ENCODE assay signal across 9 cellular contexts in the genomic region with DNA sequence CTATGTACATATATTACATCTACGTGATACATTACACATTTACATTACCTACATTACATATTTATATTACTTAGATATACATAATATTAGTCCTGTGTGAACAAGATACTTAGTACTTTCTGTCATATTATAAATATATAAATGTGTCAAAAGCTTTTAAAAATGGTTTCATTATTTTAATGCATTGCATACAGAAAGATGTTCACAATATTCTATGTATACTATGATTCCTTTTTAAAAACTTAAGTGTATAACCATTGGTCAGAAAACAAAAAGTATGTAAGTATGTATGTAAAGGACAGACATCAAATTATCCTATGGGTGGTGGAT. TPM values are rescaled to one million over a fixed set of nuclear protein-coding genes. Genes with fewer than 3 reads are reported as not detected.
DNase-seq lines count a peak whose midpoint lies in the region; ATAC-seq and TF ChIP-seq lines count a peak whose summit lies in the region.
"Had no signal": no experiment of that assay in that cellular context is flagged by ENCODE, and none has a peak within 500 bp of the region (broad histone marks: within the 10 kb centered on the region; RNA-seq: fewer than 3 reads in every experiment).

No MANE protein-coding gene starts in this region.

- H3K4me2 ChIP-seq in GM23338: no peak overlapping the region
- peak overlapping the region; percentile 82 for H3K4me2 ChIP-seq in skeletal muscle satellite cell (ENCODE audit: low read length)

- H2AFZ ChIP-seq in GM23338: no peak overlapping the region

- H3K36me3 Mint-ChIP-seq in GM23338 (ENCODE audit: low read depth): peaks cover 6% of the 10 kb centered on the region; the same call in 1 of the 3 replicates

- no peaks in the 10 kb centered on the region for H3K9me3 Mint-ChIP-seq in GM23338

- H3K4me3 ChIP-seq in GM23338 (peak overlapping the region; percentile 76), fibroblast of villous mesenchyme (ENCODE audit: low read depth, low read length) (peak overlapping the region; percentile 99), skeletal muscle satellite cell (ENCODE audit: low read length) (peak overlapping the region; percentile 79)

- ATAC-seq in GM23338: no peak
- ATAC-seq in GM19351 (IDR thresholded peaks at IDR 0.05; ENCODE audit: unreplicated experiment): no peak

- H3K27ac Mint-ChIP-seq in GM23338: no peak overlapping the region

- DNase-seq in GM23338 (ENCODE audit: low spot score) (no peak), fibroblast of villous mesenchyme (ENCODE audit: low read depth) (no peak), DMS53 (lab: John Stamatoyannopoulos, UW) (no peak), NCI-H526 (lab: John Stamatoyannopoulos, UW) (no peak)
- DNase-seq in activated CD8-positive, alpha-beta memory T cell treated with anti-CD3 and anti-CD28 coated beads, Interleukin-2, amount 50 U/mL, for 4 hours: no peak

- H3K9ac ChIP-seq in skeletal muscle satellite cell (ENCODE audit: low read depth, low read length): peak overlapping the region; percentile 91

- peak overlapping the region; percentile 96 for H3K4me3 Mint-ChIP-seq in GM23338

- no peaks in the 10 kb centered on the region for H3F3A ChIP-seq in GM23338 (replicated peaks; ENCODE audit: low read depth)

- H3K36me3 ChIP-seq in GM23338 (ENCODE audit: insufficient read depth): no peaks in the 10 kb centered on the region; the same call in 1 of the 2 replicates
- peaks cover 8% of the 10 kb centered on the region for H3K36me3 ChIP-seq in skeletal muscle satellite cell (ENCODE audit: insufficient read depth, low read length)

- H3K9me3 ChIP-seq in skeletal muscle satellite cell (replicated peaks; ENCODE audit: low read length): no peaks in the 10 kb centered on the region

- H3K4me1 ChIP-seq in GM23338 (ENCODE audit: insufficient read depth) (no peaks in the 10 kb centered on the region), skeletal muscle satellite cell (ENCODE audit: control insufficient read depth, insufficient read depth, low read length) (peaks cover 13% of the 10 kb centered on the region)

- no peaks in the 10 kb centered on the region for H4K20me1 ChIP-seq in GM23338 (replicated peaks; ENCODE audit: insufficient read depth)

- H3K27ac ChIP-seq in GM23338 (ENCODE audit: low read depth) (no peak overlapping the region), VCaP (peak overlapping the region; percentile 82)

- no peaks in the 10 kb centered on the region for H3K9me2 ChIP-seq in GM23338 (ENCODE audit: insufficient read depth)

- peaks cover 19% of the 10 kb centered on the region for H3K79me2 ChIP-seq in GM23338 (replicated peaks; ENCODE audit: insufficient read depth)

- H3K4me1 Mint-ChIP-seq in GM23338: peaks cover 2% of the 10 kb centered on the region; the same call in 1 of the 3 replicates

- peaks cover 3% of the 10 kb centered on the region for H3K27me3 Mint-ChIP-seq in GM23338 (ENCODE audit: insufficient read depth, low read depth, poor library complexity)

- H3K27me3 ChIP-seq in GM23338 (ENCODE audit: insufficient read depth) (no peaks in the 10 kb centered on the region), skeletal muscle satellite cell (ENCODE audit: control insufficient read depth, insufficient read depth, low read length) (peaks cover 12% of the 10 kb centered on the region)

- TF ChIP-seq CTCF in GM23338 (conservative IDR thresholded peaks at IDR 0.05; ENCODE audit: low read depth in 2 of 2) (no peak), VCaP (conservative IDR thresholded peaks at IDR 0.05) (no peak; the same call in none of the 2 replicates), fibroblast of villous mesenchyme (IDR thresholded peaks at IDR 0.05; ENCODE audit: insufficient read depth, low read depth, low read length) (no peak)

TF ChIP-seq in GM23338, 12 proteins besides CTCF, POLR2A, EP300 and RAD21 (continues in another document):
- no peak for TF ChIP-seq EZH2 (IDR thresholded peaks at IDR 0.05; ENCODE audit: low read depth, unreplicated experiment)
- TF ChIP-seq, protein P1, sequence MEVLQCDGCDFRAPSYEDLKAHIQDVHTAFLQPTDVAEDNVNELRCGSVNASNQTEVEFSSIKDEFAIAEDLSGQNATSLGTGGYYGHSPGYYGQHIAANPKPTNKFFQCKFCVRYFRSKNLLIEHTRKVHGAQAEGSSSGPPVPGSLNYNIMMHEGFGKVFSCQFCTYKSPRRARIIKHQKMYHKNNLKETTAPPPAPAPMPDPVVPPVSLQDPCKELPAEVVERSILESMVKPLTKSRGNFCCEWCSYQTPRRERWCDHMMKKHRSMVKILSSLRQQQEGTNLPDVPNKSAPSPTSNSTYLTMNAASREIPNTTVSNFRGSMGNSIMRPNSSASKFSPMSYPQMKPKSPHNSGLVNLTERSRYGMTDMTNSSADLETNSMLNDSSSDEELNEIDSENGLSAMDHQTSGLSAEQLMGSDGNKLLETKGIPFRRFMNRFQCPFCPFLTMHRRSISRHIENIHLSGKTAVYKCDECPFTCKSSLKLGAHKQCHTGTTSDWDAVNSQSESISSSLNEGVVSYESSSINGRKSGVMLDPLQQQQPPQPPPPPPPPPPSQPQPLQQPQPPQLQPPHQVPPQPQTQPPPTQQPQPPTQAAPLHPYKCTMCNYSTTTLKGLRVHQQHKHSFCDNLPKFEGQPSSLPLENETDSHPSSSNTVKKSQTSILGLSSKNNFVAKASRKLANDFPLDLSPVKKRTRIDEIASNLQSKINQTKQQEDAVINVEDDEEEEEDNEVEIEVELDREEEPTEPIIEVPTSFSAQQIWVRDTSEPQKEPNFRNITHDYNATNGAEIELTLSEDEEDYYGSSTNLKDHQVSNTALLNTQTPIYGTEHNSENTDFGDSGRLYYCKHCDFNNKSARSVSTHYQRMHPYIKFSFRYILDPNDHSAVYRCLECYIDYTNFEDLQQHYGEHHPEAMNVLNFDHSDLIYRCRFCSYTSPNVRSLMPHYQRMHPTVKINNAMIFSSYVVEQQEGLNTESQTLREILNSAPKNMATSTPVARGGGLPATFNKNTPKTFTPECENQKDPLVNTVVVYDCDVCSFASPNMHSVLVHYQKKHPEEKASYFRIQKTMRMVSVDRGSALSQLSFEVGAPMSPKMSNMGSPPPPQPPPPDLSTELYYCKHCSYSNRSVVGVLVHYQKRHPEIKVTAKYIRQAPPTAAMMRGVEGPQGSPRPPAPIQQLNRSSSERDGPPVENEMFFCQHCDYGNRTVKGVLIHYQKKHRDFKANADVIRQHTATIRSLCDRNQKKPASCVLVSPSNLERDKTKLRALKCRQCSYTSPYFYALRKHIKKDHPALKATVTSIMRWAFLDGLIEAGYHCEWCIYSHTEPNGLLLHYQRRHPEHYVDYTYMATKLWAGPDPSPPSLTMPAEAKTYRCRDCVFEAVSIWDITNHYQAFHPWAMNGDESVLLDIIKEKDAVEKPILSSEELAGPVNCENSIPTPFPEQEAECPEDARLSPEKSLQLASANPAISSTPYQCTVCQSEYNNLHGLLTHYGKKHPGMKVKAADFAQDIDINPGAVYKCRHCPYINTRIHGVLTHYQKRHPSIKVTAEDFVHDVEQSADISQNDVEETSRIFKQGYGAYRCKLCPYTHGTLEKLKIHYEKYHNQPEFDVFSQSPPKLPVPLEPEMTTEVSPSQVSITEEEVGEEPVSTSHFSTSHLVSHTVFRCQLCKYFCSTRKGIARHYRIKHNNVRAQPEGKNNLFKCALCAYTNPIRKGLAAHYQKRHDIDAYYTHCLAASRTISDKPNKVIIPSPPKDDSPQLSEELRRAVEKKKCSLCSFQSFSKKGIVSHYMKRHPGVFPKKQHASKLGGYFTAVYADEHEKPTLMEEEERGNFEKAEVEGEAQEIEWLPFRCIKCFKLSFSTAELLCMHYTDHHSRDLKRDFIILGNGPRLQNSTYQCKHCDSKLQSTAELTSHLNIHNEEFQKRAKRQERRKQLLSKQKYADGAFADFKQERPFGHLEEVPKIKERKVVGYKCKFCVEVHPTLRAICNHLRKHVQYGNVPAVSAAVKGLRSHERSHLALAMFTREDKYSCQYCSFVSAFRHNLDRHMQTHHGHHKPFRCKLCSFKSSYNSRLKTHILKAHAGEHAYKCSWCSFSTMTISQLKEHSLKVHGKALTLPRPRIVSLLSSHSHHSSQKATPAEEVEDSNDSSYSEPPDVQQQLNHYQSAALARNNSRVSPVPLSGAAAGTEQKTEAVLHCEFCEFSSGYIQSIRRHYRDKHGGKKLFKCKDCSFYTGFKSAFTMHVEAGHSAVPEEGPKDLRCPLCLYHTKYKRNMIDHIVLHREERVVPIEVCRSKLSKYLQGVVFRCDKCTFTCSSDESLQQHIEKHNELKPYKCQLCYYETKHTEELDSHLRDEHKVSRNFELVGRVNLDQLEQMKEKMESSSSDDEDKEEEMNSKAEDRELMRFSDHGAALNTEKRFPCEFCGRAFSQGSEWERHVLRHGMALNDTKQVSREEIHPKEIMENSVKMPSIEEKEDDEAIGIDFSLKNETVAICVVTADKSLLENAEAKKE (CRISPR knock-in tag; IDR thresholded peaks at IDR 0.05): no peak
- TF ChIP-seq CREB1 (CRISPR knock-in tag; IDR thresholded peaks at IDR 0.05; ENCODE audit: low read depth): no peak
- TF ChIP-seq ZNF331 (CRISPR knock-in tag; IDR thresholded peaks at IDR 0.05; ENCODE audit: low read depth): no peak
- TF ChIP-seq, protein P2, sequence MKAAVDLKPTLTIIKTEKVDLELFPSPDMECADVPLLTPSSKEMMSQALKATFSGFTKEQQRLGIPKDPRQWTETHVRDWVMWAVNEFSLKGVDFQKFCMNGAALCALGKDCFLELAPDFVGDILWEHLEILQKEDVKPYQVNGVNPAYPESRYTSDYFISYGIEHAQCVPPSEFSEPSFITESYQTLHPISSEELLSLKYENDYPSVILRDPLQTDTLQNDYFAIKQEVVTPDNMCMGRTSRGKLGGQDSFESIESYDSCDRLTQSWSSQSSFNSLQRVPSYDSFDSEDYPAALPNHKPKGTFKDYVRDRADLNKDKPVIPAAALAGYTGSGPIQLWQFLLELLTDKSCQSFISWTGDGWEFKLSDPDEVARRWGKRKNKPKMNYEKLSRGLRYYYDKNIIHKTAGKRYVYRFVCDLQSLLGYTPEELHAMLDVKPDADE (IDR thresholded peaks at IDR 0.05): no peak
- no peak for TF ChIP-seq POLR2AphosphoS5 (IDR thresholded peaks at IDR 0.05; ENCODE audit: low read depth)
- no peak for TF ChIP-seq EZH2phosphoT487 (IDR thresholded peaks at IDR 0.05; ENCODE audit: unreplicated experiment)

RNA-seq across cellular contexts. Expression of a gene that starts 0.6 kb away (rescaled TPM):
- 24.5 and 30.5 TPM in 2 replicates for total RNA-seq in GM23338 (2014; rRNA removed; shearing (Covaris generic))
- polyA plus RNA-seq in GM23338 (2016; fragmentation: Nextera tagmentation; extraction: Ambion mirVana): 8.9 and 12.3 TPM in 2 replicates
- 18.0 and 23.7 TPM in 2 replicates for total RNA-seq in fibroblast of villous mesenchyme
- total RNA-seq in skeletal muscle satellite cell (2012; rRNA removed): 21.0 and 23.4 TPM in 2 replicates

RNA-seq across cellular contexts. Expression of a gene that starts 5.5 kb away (rescaled TPM):
- total RNA-seq in GM23338 (2014; rRNA removed; shearing (Covaris generic)): not detected in 2 replicates
- polyA plus RNA-seq in GM23338 (2016; fragmentation: Nextera tagmentation; extraction: Ambion mirVana): not detected in 2 replicates
- not detected in 2 replicates for total RNA-seq in fibroblast of villous mesenchyme
- total RNA-seq in skeletal muscle satellite cell (2012; rRNA removed): not detected in 2 replicates
- total RNA-seq: temporal lobe had no signal
